In the genomic region with DNA sequence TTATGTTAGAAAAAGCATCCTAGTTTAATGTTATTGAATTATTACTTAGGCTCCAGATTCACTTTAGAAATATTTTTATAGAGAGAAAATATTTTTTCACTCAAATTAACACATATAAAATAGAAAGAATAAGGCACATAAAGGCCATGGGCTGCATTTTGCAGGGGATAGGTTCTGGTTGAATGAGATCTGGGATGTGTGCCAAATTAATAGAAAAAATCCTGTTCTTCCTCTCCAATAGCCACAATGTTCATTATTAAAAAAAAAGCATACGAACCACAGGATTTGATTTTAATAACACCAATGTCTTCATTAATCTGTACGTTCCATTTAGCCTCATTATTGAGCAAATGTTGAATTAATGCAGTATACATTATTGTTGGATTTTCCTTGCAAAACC, we compare ENCODE assay signal across 21 cellular contexts.
DNase-seq lines count a peak whose midpoint lies in the region; ATAC-seq and TF ChIP-seq lines count a peak whose summit lies in the region.
"Had no signal": no experiment of that assay in that cellular context is flagged by ENCODE, and none has a peak within 500 bp of the region (broad histone marks: within the 10 kb centered on the region; RNA-seq: fewer than 3 reads in every experiment).

No MANE protein-coding gene starts in this region.

- H3K9me3 ChIP-seq in prostate gland = no peaks in the 10 kb centered on the region
- H3K9me3 ChIP-seq: BLaER1, HAP-1, MG63, mucosa of descending colon had no signal

- TF ChIP-seq CTCF in VCaP (conservative IDR thresholded peaks at IDR 0.05) (no peak), prostate gland (IDR thresholded peaks at IDR 0.05) (no peak)

- ATAC-seq in HG03521 (IDR thresholded peaks at IDR 0.05; ENCODE audit: unreplicated experiment) (no peak), GM18858 (IDR thresholded peaks at IDR 0.05; ENCODE audit: unreplicated experiment) (no peak)
- ATAC-seq: K562, mucosa of descending colon had no signal

- H3K4me1 ChIP-seq in prostate gland (replicated peaks) = no peaks in the 10 kb centered on the region
- H3K4me1 ChIP-seq: HAP-1 had no signal

- DNase-seq in COR-L47 (lab: John Stamatoyannopoulos, UW) = peak; percentile 33
- peak; percentile 93 for DNase-seq in NCI-H1105 treated with DMSO at 0.1 percent for 48 hours (lab: John Stamatoyannopoulos, UW)
- peak; percentile 40 for DNase-seq in NCI-H2107 treated with DMSO at 0.1 percent for 48 hours (lab: John Stamatoyannopoulos, UW; ENCODE audit: unreplicated experiment)
- no peak for DNase-seq in stimulated activated CD4-positive, alpha-beta T cell treated with anti-CD3 and anti-CD28 coated beads, Interleukin-15, amount 100 ng/mL, for 24 hours
- DNase-seq in prostate gland (ENCODE audit: low spot score) = no peak
- DNase-seq: activated CD4-positive, alpha-beta T cell treated with anti-CD3 and anti-CD28 coated beads, Interleukin-2, amount 50 U/mL, for 1 hour; activated CD8-positive, alpha-beta memory T cell treated with anti-CD3 and anti-CD28 coated beads, Interleukin-2, amount 50 U/mL, for 4 hours; activated naive CD8-positive, alpha-beta T cell treated with anti-CD3 and anti-CD28 coated beads, Interleukin-2, amount 10 ng/mL, durations not matched to agents 7 days and 5 days; Calu3; effector CD4-positive, alpha-beta T cell; GDM1; MG63; mucosa of descending colon; nephron progenitor cell; posterior cingulate gyrus had no signal

- no peaks in the 10 kb centered on the region for H3K36me3 ChIP-seq in prostate gland
- H3K36me3 ChIP-seq: BLaER1, HAP-1, MG63 had no signal

- no peaks in the 10 kb centered on the region for H3K27me3 ChIP-seq in prostate gland (replicated peaks; ENCODE audit: insufficient read depth)
- H3K27me3 ChIP-seq: BLaER1, MG63 had no signal

- TF ChIP-seq POLR2A in prostate gland (IDR thresholded peaks at IDR 0.05) = no peak

- 53% methylated on average over 2 of the region's 2 CpGs for WGBS in prostate gland

- intact Hi-C loops in prostate gland (cut with DNase I) = no loop called here

- H3K27ac ChIP-seq in VCaP (peak overlapping the region; percentile 29), prostate gland (no peak overlapping the region)
- H3K27ac ChIP-seq: BLaER1 had no signal

- no peak overlapping the region for H3K4me3 ChIP-seq in prostate gland
- H3K4me3 ChIP-seq: BLaER1, HAP-1, K562, MG63, mucosa of descending colon had no signal

Comparison
In these comparisons a context has a peak if more than half of its experiments do, and no peak if none do; other contexts are left out.
1. DNase-seq: peak in COR-L47 (single experiment), NCI-H1105 treated with DMSO at 0.1 percent for 48 hours (single experiment) and NCI-H2107 treated with DMSO at 0.1 percent for 48 hours (single experiment); none in stimulated activated CD4-positive, alpha-beta T cell treated with anti-CD3 and anti-CD28 coated beads, Interleukin-15, amount 100 ng/mL, for 24 hours (single experiment) and prostate gland (single experiment).